8 cellular contexts compared by ENCODE assay signal in the genomic region with DNA sequence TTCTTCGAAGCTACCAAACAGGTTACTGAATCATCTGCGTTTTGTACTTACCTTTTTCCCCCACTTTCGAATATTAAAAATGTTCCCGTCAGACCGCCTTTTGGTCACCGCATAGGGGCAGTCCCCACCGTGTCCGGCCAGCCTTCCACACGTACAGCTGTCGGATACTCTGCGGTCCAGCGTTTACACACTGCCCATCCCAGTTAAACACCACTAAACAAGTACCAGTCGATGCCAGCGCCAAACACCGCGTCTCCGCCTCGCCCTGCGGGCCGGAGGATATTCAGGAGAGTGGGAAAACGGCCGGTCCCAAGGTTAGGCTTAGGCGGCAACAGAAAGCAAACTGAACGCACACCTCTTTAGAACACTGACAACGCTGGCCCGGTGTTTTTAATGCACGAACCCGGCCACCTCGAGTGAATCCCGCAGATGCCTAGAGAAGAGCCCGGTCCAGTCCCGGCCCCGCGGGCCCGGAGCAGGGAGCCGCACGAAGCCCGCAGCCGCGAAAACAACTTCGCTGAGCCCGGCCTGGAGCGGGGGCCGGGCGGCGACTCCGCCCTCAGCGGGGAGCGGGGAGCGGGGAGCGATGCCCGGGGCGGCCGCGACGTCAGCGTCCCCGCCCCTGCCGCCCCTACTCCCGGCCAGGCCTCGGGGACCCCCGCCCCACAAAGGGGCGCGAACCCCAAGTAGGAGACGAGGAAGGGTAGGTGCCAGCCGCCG. TPM values are rescaled to one million over a fixed set of nuclear protein-coding genes. Genes with fewer than 3 reads are reported as not detected.
DNase-seq lines count a peak whose midpoint lies in the region; ATAC-seq and TF ChIP-seq lines count a peak whose summit lies in the region.

No MANE protein-coding gene starts in this region.

- no peaks in the 10 kb centered on the region for H3F3A ChIP-seq in Loucy (ENCODE audit: low read depth)

- no peaks in the 10 kb centered on the region for H3K9me3 Mint-ChIP-seq in activated CD8-positive, alpha-beta memory T cell treated with anti-CD3 and anti-CD28 coated beads, Interleukin-2, amount 10 ng/mL, durations not matched to agents 7 days and 5 days (ENCODE audit: low read depth)
- no peaks in the 10 kb centered on the region for H3K9me3 Mint-ChIP-seq in activated T-helper 17 cell treated with anti-CD3 and anti-CD28 coated beads, Interleukin-2, amount 50 U/mL, for 72 hours

- H3K27me3 Mint-ChIP-seq in activated CD8-positive, alpha-beta memory T cell treated with anti-CD3 and anti-CD28 coated beads, Interleukin-2, amount 10 ng/mL, durations not matched to agents 7 days and 5 days = peaks cover 2% of the 10 kb centered on the region
- no peaks in the 10 kb centered on the region for H3K27me3 Mint-ChIP-seq in activated T-helper 17 cell treated with anti-CD3 and anti-CD28 coated beads, Interleukin-2, amount 50 U/mL, for 72 hours

- CTCF ChIA-PET in activated CD8-positive, alpha-beta memory T cell treated with anti-CD3 and anti-CD28 coated beads, Interleukin-2, amount 10 ng/mL, durations not matched to agents 7 days and 5 days (lab: Charles Lee) = interaction anchor here (1.0 to 2.5 kb wide), 5 partner anchors 10 to 122 kb away, joined by 3 to 13 read pairs (median 5); partner anchors contain the start of genes DNAJC11 and KLHL21

- peaks cover 4% of the 10 kb centered on the region for H3K27me3 ChIP-seq in Loucy (ENCODE audit: insufficient read depth, low read length, poor library complexity, severe bottlenecking)

- peak overlapping the region; percentile 95 for H3K4me3 Mint-ChIP-seq in activated CD8-positive, alpha-beta memory T cell treated with anti-CD3 and anti-CD28 coated beads, Interleukin-2, amount 10 ng/mL, durations not matched to agents 7 days and 5 days
- H3K4me3 Mint-ChIP-seq in activated T-helper 17 cell treated with anti-CD3 and anti-CD28 coated beads, Interleukin-2, amount 50 U/mL, for 72 hours = peak overlapping the region; percentile 99

- H3K9me2 ChIP-seq in Loucy (replicated peaks; ENCODE audit: low read depth, low read length) = no peaks in the 10 kb centered on the region

- H2AFZ ChIP-seq in Loucy (ENCODE audit: low read length) = peak overlapping the region; percentile 97

- peak; percentile 53 for DNase-seq in activated CD8-positive, alpha-beta memory T cell treated with anti-CD3 and anti-CD28 coated beads, Interleukin-2, amount 10 ng/mL, durations not matched to agents 7 days and 5 days
- DNase-seq in activated CD8-positive, alpha-beta memory T cell treated with anti-CD3 and anti-CD28 coated beads for 24 hours = no peak
- peak; percentile 60 for DNase-seq in left cardiac atrium
- DNase-seq in posterior vena cava (ENCODE audit: low spot score) = peak; percentile 85

- H3K79me2 ChIP-seq in Loucy (ENCODE audit: insufficient read depth, low read length) = peaks cover 42% of the 10 kb centered on the region

- peak overlapping the region; percentile 100 for H3K4me2 ChIP-seq in Loucy (ENCODE audit: low read depth, low read length, poor library complexity, severe bottlenecking)

- intact Hi-C loops in left cardiac atrium (cut with DNase I) = no loop called here
- intact Hi-C loops in posterior vena cava (cut with DNase I) = no loop called here

- peaks cover 12% of the 10 kb centered on the region for H3K4me1 ChIP-seq in Loucy (ENCODE audit: insufficient read depth, low read length, poor library complexity, severe bottlenecking)

- peaks cover 19% of the 10 kb centered on the region for H3K4me1 Mint-ChIP-seq in activated CD8-positive, alpha-beta memory T cell treated with anti-CD3 and anti-CD28 coated beads, Interleukin-2, amount 10 ng/mL, durations not matched to agents 7 days and 5 days
- peaks cover 9% of the 10 kb centered on the region for H3K4me1 Mint-ChIP-seq in activated T-helper 17 cell treated with anti-CD3 and anti-CD28 coated beads, Interleukin-2, amount 50 U/mL, for 72 hours

- H3K4me3 ChIP-seq in Loucy (ENCODE audit: low read length, poor library complexity, severe bottlenecking) = peak overlapping the region; percentile 93

- peak overlapping the region; percentile 85 for H3K27ac Mint-ChIP-seq in activated CD8-positive, alpha-beta memory T cell treated with anti-CD3 and anti-CD28 coated beads, Interleukin-2, amount 10 ng/mL, durations not matched to agents 7 days and 5 days
- peak overlapping the region; percentile 97 for H3K27ac Mint-ChIP-seq in activated T-helper 17 cell treated with anti-CD3 and anti-CD28 coated beads, Interleukin-2, amount 50 U/mL, for 72 hours

- TF ChIP-seq CTCF in Loucy (conservative IDR thresholded peaks at IDR 0.05; ENCODE audit: low read length) = no peak

- peaks cover 6% of the 10 kb centered on the region for H3K36me3 Mint-ChIP-seq in activated CD8-positive, alpha-beta memory T cell treated with anti-CD3 and anti-CD28 coated beads, Interleukin-2, amount 10 ng/mL, durations not matched to agents 7 days and 5 days
- H3K36me3 Mint-ChIP-seq in activated T-helper 17 cell treated with anti-CD3 and anti-CD28 coated beads, Interleukin-2, amount 50 U/mL, for 72 hours (ENCODE audit: low read depth) = peaks cover 24% of the 10 kb centered on the region

- peaks cover 4% of the 10 kb centered on the region; the same call in 1 of the 2 replicates for H3K36me3 ChIP-seq in Loucy (ENCODE audit: insufficient read depth, low read length)

- H3K9me3 ChIP-seq in Loucy (ENCODE audit: insufficient read depth, low read depth, low read length) = no peaks in the 10 kb centered on the region

- peak overlapping the region; percentile 80 for H3K9ac ChIP-seq in Loucy (ENCODE audit: low read depth, low read length, poor library complexity, severe bottlenecking)

- ATAC-seq in activated CD8-positive, alpha-beta memory T cell treated with anti-CD3 and anti-CD28 coated beads, Interleukin-2, amount 10 ng/mL, durations not matched to agents 7 days and 5 days = peak; percentile 46
- peak; percentile 28 for ATAC-seq in GM21786 (IDR thresholded peaks at IDR 0.05; ENCODE audit: unreplicated experiment)
- ATAC-seq in activated T-helper 17 cell treated with anti-CD3 and anti-CD28 coated beads, Interleukin-2, amount 50 U/mL, for 72 hours (replicated peaks) = peak; percentile 58
- ATAC-seq in left cardiac atrium = peak; percentile 66 to 69
- no peak for ATAC-seq in HG02642 (IDR thresholded peaks at IDR 0.05; ENCODE audit: poor library complexity, unreplicated experiment)

- peaks cover 27% of the 10 kb centered on the region for H4K20me1 ChIP-seq in Loucy (ENCODE audit: insufficient read depth, low read length, poor library complexity, severe bottlenecking)

RNA-seq across cellular contexts. Expression of gene PHF13, which starts 0.7 kb away (rescaled TPM):
- total RNA-seq in activated CD8-positive, alpha-beta memory T cell treated with anti-CD3 and anti-CD28 coated beads, Interleukin-2, amount 10 ng/mL, durations not matched to agents 7 days and 5 days = 10 to 100 TPM; 10.7 to 15.9 TPM
- total RNA-seq in activated T-helper 17 cell treated with anti-CD3 and anti-CD28 coated beads, Interleukin-2, amount 50 U/mL, for 72 hours = 10 to 100 TPM; 14.8 to 23.7 TPM
- total RNA-seq in left cardiac atrium (1 to 10 TPM; 7.8 to 9.0 TPM), posterior vena cava (10 to 100 TPM; 11.6 to 13.8 TPM)

RNA-seq across cellular contexts. Expression of gene KLHL21, which starts 10.1 kb away (rescaled TPM):
- 10 to 100 TPM; 23.9 to 28.2 TPM for total RNA-seq in activated CD8-positive, alpha-beta memory T cell treated with anti-CD3 and anti-CD28 coated beads, Interleukin-2, amount 10 ng/mL, durations not matched to agents 7 days and 5 days
- 10 to 100 TPM; 32.3 to 35.3 TPM for total RNA-seq in activated T-helper 17 cell treated with anti-CD3 and anti-CD28 coated beads, Interleukin-2, amount 50 U/mL, for 72 hours
- 10 to 100 TPM; 43.9 to 75.8 TPM for total RNA-seq in left cardiac atrium
- total RNA-seq in posterior vena cava = 10 to 100 TPM; 25.5 to 31.7 TPM

RNA-seq across cellular contexts. Expression of gene THAP3, which starts 11.9 kb away (rescaled TPM):
- total RNA-seq in activated CD8-positive, alpha-beta memory T cell treated with anti-CD3 and anti-CD28 coated beads, Interleukin-2, amount 10 ng/mL, durations not matched to agents 7 days and 5 days = 10 to 100 TPM; 24.3 to 24.4 TPM
- 10 to 100 TPM; 19.3 to 34.6 TPM for total RNA-seq in activated T-helper 17 cell treated with anti-CD3 and anti-CD28 coated beads, Interleukin-2, amount 50 U/mL, for 72 hours
- total RNA-seq in left cardiac atrium (10 to 100 TPM in 1 of 2 donors, 1 to 10 TPM in 1; 8.9 to 14.6 TPM), posterior vena cava (10 to 100 TPM in 1 of 2 donors, 1 to 10 TPM in 1; 9.9 to 10.5 TPM)

RNA-seq across cellular contexts. Expression of gene ZBTB48, which starts 33.0 kb away (rescaled TPM):
- 10 to 100 TPM; 30.7 to 37.4 TPM for total RNA-seq in activated CD8-positive, alpha-beta memory T cell treated with anti-CD3 and anti-CD28 coated beads, Interleukin-2, amount 10 ng/mL, durations not matched to agents 7 days and 5 days
- total RNA-seq in activated T-helper 17 cell treated with anti-CD3 and anti-CD28 coated beads, Interleukin-2, amount 50 U/mL, for 72 hours = 10 to 100 TPM; 22.0 to 28.5 TPM
- total RNA-seq in left cardiac atrium (10 to 100 TPM; 11.5 to 14.3 TPM), posterior vena cava (10 to 100 TPM; 18.6 to 19.5 TPM)

RNA-seq across cellular contexts. Expression of gene TAS1R1, which starts 57.7 kb away (rescaled TPM):
- total RNA-seq in activated CD8-positive, alpha-beta memory T cell treated with anti-CD3 and anti-CD28 coated beads, Interleukin-2, amount 10 ng/mL, durations not matched to agents 7 days and 5 days = not detected
- not detected for total RNA-seq in activated T-helper 17 cell treated with anti-CD3 and anti-CD28 coated beads, Interleukin-2, amount 50 U/mL, for 72 hours
- not detected for total RNA-seq in left cardiac atrium
- total RNA-seq in posterior vena cava = not detected
